Comparison of ENCODE assay signal across 8 cellular contexts in the genomic region with DNA sequence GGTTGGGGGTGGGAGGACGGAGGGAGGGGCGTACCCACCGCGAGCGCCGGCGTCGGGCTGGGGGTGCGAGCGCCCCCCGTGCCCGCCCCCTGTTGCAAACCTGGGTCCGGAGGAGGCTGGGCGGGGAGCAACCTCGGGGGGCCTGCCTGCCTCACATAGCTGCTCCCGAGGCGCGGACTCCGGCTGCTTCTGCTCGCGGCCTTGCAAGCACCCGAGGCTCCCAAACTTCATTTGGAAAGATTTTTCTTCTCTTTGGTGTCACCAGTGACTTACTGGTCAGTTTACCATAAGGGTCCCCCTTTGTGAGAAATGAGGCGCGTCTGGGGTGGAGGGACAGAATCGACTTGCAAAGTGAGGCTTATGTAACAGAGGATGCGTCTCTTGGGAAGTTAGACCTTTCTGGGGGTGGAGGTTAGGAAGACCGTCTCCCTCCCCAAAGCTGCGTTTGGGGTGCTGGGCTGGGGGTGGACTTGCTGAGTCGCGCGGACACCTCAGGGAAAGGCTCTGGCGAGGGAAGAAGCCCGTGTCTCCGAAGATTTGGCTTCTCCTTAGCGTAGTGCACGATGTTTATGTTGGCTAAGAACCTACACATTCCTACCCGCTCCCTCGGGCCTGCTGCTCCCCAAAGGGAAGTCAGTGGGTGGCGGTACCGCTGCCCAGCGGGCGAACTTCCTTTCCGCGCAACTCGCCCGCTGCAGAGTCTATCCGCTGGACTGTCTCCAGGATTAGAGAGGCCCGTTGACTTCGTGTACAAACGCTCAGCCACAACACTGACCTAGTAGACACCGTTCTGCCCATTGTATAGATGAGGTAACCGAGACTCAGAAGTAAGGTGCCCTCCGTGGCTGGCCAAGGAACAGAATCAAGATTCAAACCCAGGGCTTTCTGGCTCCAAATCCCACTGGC.
DNase-seq lines count a peak whose midpoint lies in the region; ATAC-seq lines count a peak whose summit lies in the region.

No MANE protein-coding gene starts in this region.

- H3K27me3 Mint-ChIP-seq in stimulated activated naive CD8-positive, alpha-beta T cell treated with anti-CD3 and anti-CD28 coated beads, Interleukin-15, amount 100 ng/mL, for 72 hours, result peaks cover 79% of the 10 kb centered on the region

- ATAC-seq in HG03139 (IDR thresholded peaks at IDR 0.05; ENCODE audit: unreplicated experiment), result peak; percentile 10
- no peak for ATAC-seq in stimulated activated naive CD8-positive, alpha-beta T cell treated with anti-CD3 and anti-CD28 coated beads, Interleukin-15, amount 100 ng/mL, for 72 hours

- peak; percentile 61 for DNase-seq in EH (ENCODE audit: low read depth)
- DNase-seq in astrocyte of the hippocampus (ENCODE audit: low read depth, low spot score), result peak; percentile 58
- peak; percentile 17 for DNase-seq in kidney glomerular epithelial cell (lab: John Stamatoyannopoulos, UW)
- DNase-seq in stimulated activated naive CD8-positive, alpha-beta T cell treated with anti-CD3 and anti-CD28 coated beads, Interleukin-15, amount 100 ng/mL, for 72 hours, result no peak
- DNase-seq in stimulated activated CD4-positive, alpha-beta T cell treated with anti-CD3 and anti-CD28 coated beads, Interleukin-12 subunit alpha, Interleukin-12 subunit beta, amount 100 ng/mL, for 4 hours, result no peak
- DNase-seq in NCI-H1105 (lab: John Stamatoyannopoulos, UW), result no peak
- no peak for DNase-seq in activated CD4-positive, alpha-beta T cell treated with anti-CD3 and anti-CD28 coated beads for 4 hours

- no peaks in the 10 kb centered on the region for H3K9me3 Mint-ChIP-seq in stimulated activated naive CD8-positive, alpha-beta T cell treated with anti-CD3 and anti-CD28 coated beads, Interleukin-15, amount 100 ng/mL, for 72 hours

- no peak overlapping the region for H3K27ac Mint-ChIP-seq in stimulated activated naive CD8-positive, alpha-beta T cell treated with anti-CD3 and anti-CD28 coated beads, Interleukin-15, amount 100 ng/mL, for 72 hours

- H3K4me3 Mint-ChIP-seq in stimulated activated naive CD8-positive, alpha-beta T cell treated with anti-CD3 and anti-CD28 coated beads, Interleukin-15, amount 100 ng/mL, for 72 hours, result peak overlapping the region; percentile 35 to 52

- H3K4me1 Mint-ChIP-seq in stimulated activated naive CD8-positive, alpha-beta T cell treated with anti-CD3 and anti-CD28 coated beads, Interleukin-15, amount 100 ng/mL, for 72 hours, result peaks cover 9% of the 10 kb centered on the region

Comparison
In these comparisons a context has a peak if more than half of its experiments do, and no peak if none do; other contexts are left out.
1. DNase-seq: peak in EH (single experiment), astrocyte of the hippocampus (single experiment) and kidney glomerular epithelial cell (single experiment); none in stimulated activated naive CD8-positive, alpha-beta T cell treated with anti-CD3 and anti-CD28 coated beads, Interleukin-15, amount 100 ng/mL, for 72 hours (0 of 2), stimulated activated CD4-positive, alpha-beta T cell treated with anti-CD3 and anti-CD28 coated beads, Interleukin-12 subunit alpha, Interleukin-12 subunit beta, amount 100 ng/mL, for 4 hours (single experiment), NCI-H1105 (single experiment) and activated CD4-positive, alpha-beta T cell treated with anti-CD3 and anti-CD28 coated beads for 4 hours (0 of 2).